ENCODE assay signal across 20 cellular contexts in genomic region chr5:180604271-180604670, GRCh38. TPM values are rescaled to one million over a fixed set of nuclear protein-coding genes. Genes with fewer than 3 reads are reported as not detected.
DNase-seq lines count a peak whose midpoint lies in the region; ATAC-seq and TF ChIP-seq lines count a peak whose summit lies in the region.
"Had no signal": no experiment of that assay in that cellular context is flagged by ENCODE, and none has a peak within 500 bp of the region (broad histone marks: within the 10 kb centered on the region; RNA-seq: fewer than 3 reads in every experiment).

No MANE protein-coding gene starts in this region.

- POLR2A ChIA-PET in SK-N-SH (lab: Yijun Ruan, JAX), result no interaction called here

- H3K9me3 ChIP-seq in SK-N-SH (no peaks in the 10 kb centered on the region), neural progenitor cell (ENCODE audit: low read depth) (no peaks in the 10 kb centered on the region), MM.1S (replicated peaks; ENCODE audit: insufficient read depth, low read length) (no peaks in the 10 kb centered on the region)
- H3K9me3 ChIP-seq: BE2C had no signal

- peaks cover 3% of the 10 kb centered on the region for H3K4me1 Mint-ChIP-seq in neural progenitor cell

- CTCF ChIA-PET in SK-N-SH (lab: Yijun Ruan, JAX), result interaction anchor here (1.2 kb wide), 1 partner anchor 20 kb away, joined by 3 read pairs; no protein-coding TSS in a partner anchor

- no peak overlapping the region for H3K4me3 Mint-ChIP-seq in neural progenitor cell
- H3K4me3 Mint-ChIP-seq: CD4-positive, alpha-beta T cell had no signal

- H3F3A ChIP-seq in SK-N-SH (replicated peaks; ENCODE audit: insufficient read depth), result no peaks in the 10 kb centered on the region
- no peaks in the 10 kb centered on the region for H3F3A ChIP-seq in neural progenitor cell (ENCODE audit: low read depth)
- H3F3A ChIP-seq in MM.1S (ENCODE audit: insufficient read depth, low read length), result no peaks in the 10 kb centered on the region

- H3K27ac ChIP-seq in SK-N-SH (ENCODE audit: low read depth in 2 of 2, low read length in 1 of 2), result no peak overlapping the region
- H3K27ac ChIP-seq in neural progenitor cell, result no peak overlapping the region
- no peak overlapping the region for H3K27ac ChIP-seq in MM.1S (ENCODE audit: low read length)
- H3K27ac ChIP-seq: 22Rv1 had no signal

- WGBS in SK-N-SH (ENCODE audit: low lambda C conversion rate), result 66% methylated on average over 13 of the region's 13 CpGs

- H3K27me3 Mint-ChIP-seq in neural progenitor cell (ENCODE audit: insufficient read depth, low read depth), result peaks cover 5% of the 10 kb centered on the region
- H3K27me3 Mint-ChIP-seq: CD4-positive, alpha-beta T cell had no signal

- H3K4me1 ChIP-seq in SK-N-SH (ENCODE audit: control insufficient read depth in 1 of 2, insufficient read depth in 2 of 2, low read depth in 1 of 2, low read length in 1 of 2) (no peaks in the 10 kb centered on the region), neural progenitor cell (no peaks in the 10 kb centered on the region), MM.1S (ENCODE audit: low read length) (no peaks in the 10 kb centered on the region)
- H3K4me1 ChIP-seq: BE2C had no signal

- H3K9me2 ChIP-seq in SK-N-SH (no peaks in the 10 kb centered on the region), MM.1S (replicated peaks; ENCODE audit: insufficient read depth, low read length) (no peaks in the 10 kb centered on the region)

- DNase-seq in SK-N-SH (peak; percentile 23), 8988T (peak; percentile 20), epidermal melanocyte (ENCODE audit: insufficient read length, low spot score) (peak; percentile 16), neural progenitor cell (ENCODE audit: low spot score) (no peak), MM.1S (no peak), hepatic stellate cell (ENCODE audit: low spot score) (no peak), H4 (ENCODE audit: low spot score) (no peak)
- DNase-seq: BE2C; CD4-positive, alpha-beta T cell; DMS53; HCEC 1CT; KBM-7; NCI-H1436; NCI-H2029; NCI-H2171 treated with DMSO at 0.1 percent for 48 hours; NCI-H446 treated with DMSO at 0.1 percent for 48 hours; OCI-M1 had no signal

- H3K9ac ChIP-seq in SK-N-SH, result no peak overlapping the region
- no peak overlapping the region for H3K9ac ChIP-seq in neural progenitor cell
- H3K9ac ChIP-seq in MM.1S (ENCODE audit: low read length), result no peak overlapping the region

- no peaks in the 10 kb centered on the region for H3K36me3 Mint-ChIP-seq in neural progenitor cell

- TF ChIP-seq CTCF in SK-N-SH (IDR thresholded peaks at IDR 0.05), result no peak
- TF ChIP-seq CTCF in neural progenitor cell (IDR thresholded peaks at IDR 0.05), result no peak
- no peak for TF ChIP-seq CTCF in MM.1S (IDR thresholded peaks at IDR 0.05; ENCODE audit: low read length)

- TF ChIP-seq EP300 in SK-N-SH (IDR thresholded peaks at IDR 0.05; ENCODE audit: borderline replicate concordance in 1 of 2, low read depth in 1 of 2, low read length in 1 of 2), result no peak

- no peak for ATAC-seq in SK-N-SH treated with all-trans-retinoic acid at 6 μM for 48 hours

- TF ChIP-seq RAD21 in SK-N-SH (IDR thresholded peaks at IDR 0.05; ENCODE audit: low read length), result no peak

- H3K36me3 ChIP-seq in SK-N-SH (replicated peaks in 1 of 2; ENCODE audit: control insufficient read depth in 1 of 2, insufficient read depth in 2 of 2, low read length in 1 of 2), result no peaks in the 10 kb centered on the region
- no peaks in the 10 kb centered on the region for H3K36me3 ChIP-seq in neural progenitor cell
- H3K36me3 ChIP-seq in MM.1S (replicated peaks; ENCODE audit: insufficient read depth, low read length), result no peaks in the 10 kb centered on the region
- H3K36me3 ChIP-seq: BE2C had no signal

- H4K20me1 ChIP-seq in SK-N-SH (ENCODE audit: insufficient read depth) (no peaks in the 10 kb centered on the region), neural progenitor cell (ENCODE audit: low read depth) (no peaks in the 10 kb centered on the region), MM.1S (ENCODE audit: insufficient read depth, low read length) (no peaks in the 10 kb centered on the region)

- H3K4me2 ChIP-seq in SK-N-SH (no peak overlapping the region), neural progenitor cell (no peak overlapping the region), MM.1S (ENCODE audit: low read depth, low read length) (no peak overlapping the region)

- H3K27ac Mint-ChIP-seq in neural progenitor cell, result peak overlapping the region; percentile 43
- H3K27ac Mint-ChIP-seq: CD4-positive, alpha-beta T cell had no signal

- H3K4me3 ChIP-seq in SK-N-SH (ENCODE audit: low read depth in 2 of 2, low read length in 1 of 2) (no peak overlapping the region), neural progenitor cell (no peak overlapping the region), MM.1S (ENCODE audit: low read length) (no peak overlapping the region)

- H3K27me3 ChIP-seq in SK-N-SH (ENCODE audit: insufficient read depth) (no peaks in the 10 kb centered on the region; the same call in 1 of the 2 replicates), neural progenitor cell (no peaks in the 10 kb centered on the region), MM.1S (replicated peaks; ENCODE audit: insufficient read depth, low read length) (peaks cover 63% of the 10 kb centered on the region)
- H3K27me3 ChIP-seq: BE2C had no signal

- no peaks in the 10 kb centered on the region for H3K79me2 ChIP-seq in SK-N-SH (ENCODE audit: insufficient read depth)
- no peaks in the 10 kb centered on the region for H3K79me2 ChIP-seq in neural progenitor cell (ENCODE audit: low read depth)
- no peaks in the 10 kb centered on the region for H3K79me2 ChIP-seq in MM.1S (ENCODE audit: low read length)

- H2AFZ ChIP-seq in SK-N-SH (ENCODE audit: low read depth) (no peak overlapping the region), neural progenitor cell (replicated peaks) (no peak overlapping the region), MM.1S (ENCODE audit: low read length) (no peak overlapping the region)

- no peaks in the 10 kb centered on the region for H3K9me3 Mint-ChIP-seq in neural progenitor cell
- H3K9me3 Mint-ChIP-seq: CD4-positive, alpha-beta T cell had no signal

TF ChIP-seq in SK-N-SH, 30 proteins besides CTCF, POLR2A, EP300 and RAD21 (continues in another document):
- TF ChIP-seq ELF1 (IDR thresholded peaks at IDR 0.05), result no peak
- TF ChIP-seq RXRA (IDR thresholded peaks at IDR 0.05; ENCODE audit: borderline replicate concordance, low read depth), result no peak
- TF ChIP-seq JUND (IDR thresholded peaks at IDR 0.05), result no peak
- TF ChIP-seq NFIC (IDR thresholded peaks at IDR 0.05; ENCODE audit: borderline replicate concordance), result no peak
- TF ChIP-seq RCOR1 (IDR thresholded peaks at IDR 0.05; ENCODE audit: low read length), result no peak
- TF ChIP-seq CHD2 (IDR thresholded peaks at IDR 0.05; ENCODE audit: low read length, partially characterized antibody), result no peak
- no peak for TF ChIP-seq PBX3 (IDR thresholded peaks at IDR 0.05)
- TF ChIP-seq MAX (IDR thresholded peaks at IDR 0.05; ENCODE audit: low read depth), result no peak
- no peak for TF ChIP-seq GATA2 (CRISPR knock-in tag; IDR thresholded peaks at IDR 0.05)

TF ChIP-seq in SK-N-SH treated with all-trans-retinoic acid at 6 μM for 48 hours, 23 proteins besides CTCF, POLR2A, EP300 and RAD21 (continues in another document):
- TF ChIP-seq ISL1 (CRISPR knock-in tag; IDR thresholded peaks at IDR 0.05) (no peak), PPARA (CRISPR knock-in tag; IDR thresholded peaks at IDR 0.05; ENCODE audit: borderline replicate concordance) (no peak), CSRNP3 (CRISPR knock-in tag; IDR thresholded peaks at IDR 0.05) (no peak), ZNF8 (CRISPR knock-in tag; IDR thresholded peaks at IDR 0.05) (no peak), OSR1 (CRISPR knock-in tag; IDR thresholded peaks at IDR 0.05) (no peak), ESRRG (CRISPR knock-in tag; IDR thresholded peaks at IDR 0.05) (no peak), TOX (CRISPR knock-in tag; IDR thresholded peaks at IDR 0.05; ENCODE audit: borderline replicate concordance) (no peak), CSDC2 (CRISPR knock-in tag; IDR thresholded peaks at IDR 0.05) (no peak), ZC3H10 (CRISPR knock-in tag; IDR thresholded peaks at IDR 0.05) (no peak), POU6F1 (CRISPR knock-in tag; IDR thresholded peaks at IDR 0.05; ENCODE audit: borderline replicate concordance, low read depth) (no peak), ZFP3 (CRISPR knock-in tag; IDR thresholded peaks at IDR 0.05) (no peak)

RNA-seq across cellular contexts. Expression of gene SCGB3A1, which starts 13.0 kb away (rescaled TPM):
- polyA plus RNA-seq in SK-N-SH (2012; rRNA removed), result not detected in 2 replicates
- 0.08 TPM in 1 of 2 replicates, not detected in the other for polyA plus RNA-seq in SK-N-SH (2012; cell fraction: cytosol; rRNA removed)
- polyA plus RNA-seq in SK-N-SH (2012; cell fraction: nucleus; rRNA removed), result not detected in 2 replicates
- total RNA-seq in neural progenitor cell (ENCODE audit: low replicate concordance), result not detected in 2 replicates
- not detected in 2 replicates for total RNA-seq in H4 (2014; rRNA removed; shearing (Covaris generic))
- total RNA-seq: CD4-positive, alpha-beta T cell; RPMI7951 had no signal

RNA-seq across cellular contexts. Expression of gene FLT4, which starts 45.1 kb away (rescaled TPM):
- polyA plus RNA-seq in SK-N-SH (2012; rRNA removed), result 0.02 and 0.05 TPM in 2 replicates
- 0.03 and 0.26 TPM in 2 replicates for polyA plus RNA-seq in SK-N-SH (2012; cell fraction: cytosol; rRNA removed)
- polyA plus RNA-seq in SK-N-SH (2012; cell fraction: nucleus; rRNA removed), result 0.05 and 0.35 TPM in 2 replicates
- total RNA-seq in neural progenitor cell (ENCODE audit: low replicate concordance), result 2.3 and 13.9 TPM in 2 replicates
- total RNA-seq in H4 (2014; rRNA removed; shearing (Covaris generic)), result 0.04 TPM in 1 of 2 replicates, not detected in the other
- total RNA-seq: RPMI7951 had no signal

Comparison
In these comparisons a context has a peak if more than half of its experiments do, and no peak if none do; other contexts are left out.
1. DNase-seq: peak in SK-N-SH (single experiment), 8988T (single experiment) and epidermal melanocyte (single experiment); none in neural progenitor cell (single experiment), MM.1S (single experiment), hepatic stellate cell (single experiment) and H4 (single experiment).